Comparison of ENCODE assay signal across 19 cellular contexts in the genomic region with DNA sequence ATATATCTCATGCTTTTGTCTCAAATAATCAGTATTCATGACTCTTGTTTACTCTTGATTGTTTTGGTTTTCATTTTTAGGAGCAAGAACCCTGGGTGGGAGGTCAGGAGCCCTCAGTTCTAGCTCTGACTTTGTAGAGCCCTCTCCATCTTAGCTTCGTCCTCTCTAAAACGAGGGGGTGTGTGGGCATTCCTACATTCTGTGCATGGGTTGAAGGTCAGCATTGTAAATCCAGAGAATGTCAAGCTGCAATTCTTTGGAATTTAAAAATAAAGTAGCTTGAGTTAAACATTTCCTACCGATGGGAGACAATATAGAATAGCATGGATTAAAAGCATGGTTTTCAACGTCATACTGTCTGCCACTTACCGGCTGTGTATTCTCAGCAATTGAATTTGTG.
"Had no signal": no experiment of that assay in that cellular context is flagged by ENCODE, and none has a peak within 500 bp of the region (broad histone marks: within the 10 kb centered on the region; RNA-seq: fewer than 3 reads in every experiment).

No MANE protein-coding gene starts in this region.

- H3K9me3 ChIP-seq: gastroesophageal sphincter, right lobe of liver, stomach, testis, upper lobe of right lung had no signal

- H3K27ac ChIP-seq: gastroesophageal sphincter, right lobe of liver, testis, upper lobe of right lung had no signal

- H3K36me3 ChIP-seq: gastroesophageal sphincter, right lobe of liver, stomach, upper lobe of right lung had no signal

- DNase-seq: activated CD4-positive, alpha-beta T cell treated with anti-CD3 and anti-CD28 coated beads for 4 hours; activated CD8-positive, alpha-beta T cell treated with anti-CD3 and anti-CD28 coated beads for 36 hours; activated effector memory CD4-positive, alpha-beta T cell treated with Interleukin-2 at 50 U/mL for 16 hours; activated naive CD4-positive, alpha-beta T cell treated with anti-CD3 and anti-CD28 coated beads, Interleukin-2, amount 50 U/mL, for 16 hours; activated T-cell treated with anti-CD3 and anti-CD28 coated beads, Interleukin-2, amount 50 U/mL, for 4 hours; amygdala; cerebellar nuclear complex; dermis blood vessel endothelial cell; effector memory CD8-positive, alpha-beta T cell; left cardiac atrium; naive thymus-derived CD4-positive, alpha-beta T cell; nucleus accumbens; right lobe of liver; stimulated activated CD4-positive, alpha-beta T cell treated with anti-CD3 and anti-CD28 coated beads, Interleukin-1b, Interleukin-23, amount 100 ng/mL, for 48 hours; stomach; testis; upper lobe of right lung had no signal

- ATAC-seq: activated CD8-positive, alpha-beta T cell treated with anti-CD3 and anti-CD28 coated beads for 36 hours; activated T-cell treated with anti-CD3 and anti-CD28 coated beads, Interleukin-2, amount 50 U/mL, for 4 hours; effector memory CD8-positive, alpha-beta T cell; gastroesophageal sphincter; left cardiac atrium; naive thymus-derived CD4-positive, alpha-beta T cell; right lobe of liver; upper lobe of right lung; WTC11 had no signal

- H3K27me3 ChIP-seq: gastroesophageal sphincter, right lobe of liver, stomach, testis, upper lobe of right lung had no signal

- H3K4me3 ChIP-seq: gastroesophageal sphincter, right lobe of liver, stomach, testis, upper lobe of right lung had no signal
